8 cellular contexts compared by ENCODE assay signal in the genomic region with DNA sequence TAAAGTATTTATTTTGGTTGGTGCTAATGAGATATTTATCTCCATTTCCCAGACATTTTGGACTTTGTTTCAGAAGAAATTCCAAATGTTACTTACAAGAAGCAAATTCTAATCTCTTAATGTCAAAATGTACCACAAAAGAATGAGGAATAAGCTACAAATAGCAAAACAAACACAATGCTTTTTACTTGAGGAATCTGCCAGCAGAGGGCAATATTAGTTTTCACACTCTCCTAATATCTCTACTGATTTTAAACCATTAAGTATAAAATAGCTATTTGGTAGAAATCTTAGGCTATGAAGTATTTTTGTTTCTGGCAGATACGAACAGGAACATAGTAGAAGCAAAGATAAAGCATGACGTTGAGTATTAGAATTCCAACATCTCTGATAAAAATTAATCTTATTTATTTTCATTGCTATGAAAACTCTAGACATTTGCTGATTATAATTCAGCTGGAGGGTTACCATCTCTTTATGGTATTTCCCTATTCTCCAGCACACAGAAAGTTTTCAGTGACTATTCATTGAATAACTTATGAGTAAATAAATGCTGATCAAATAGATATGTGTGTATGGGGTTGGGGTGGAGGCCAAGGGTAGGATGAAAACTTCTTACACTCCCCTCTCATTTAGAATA. TPM values are rescaled to one million over a fixed set of nuclear protein-coding genes. Genes with fewer than 3 reads are reported as not detected.
DNase-seq lines count a peak whose midpoint lies in the region; ATAC-seq and TF ChIP-seq lines count a peak whose summit lies in the region.

No MANE protein-coding gene starts in this region.

- H3K36me3 ChIP-seq in GM23338 (ENCODE audit: insufficient read depth) (no peaks in the 10 kb centered on the region), cardiac muscle cell (no peaks in the 10 kb centered on the region), tibial artery (no peaks in the 10 kb centered on the region)

- ATAC-seq in GM23338 (no peak), SK-N-SH treated with all-trans-retinoic acid at 6 μM for 48 hours (peak; percentile 74), HG02938 (IDR thresholded peaks at IDR 0.05; ENCODE audit: unreplicated experiment) (no peak), GM21528 (IDR thresholded peaks at IDR 0.05; ENCODE audit: low FRiP score, unreplicated experiment) (no peak)

- H3K36me3 Mint-ChIP-seq in GM23338 (ENCODE audit: low read depth) = no peaks in the 10 kb centered on the region

- H3K4me3 Mint-ChIP-seq in GM23338 = no peak overlapping the region

- DNase-seq in GM23338 (ENCODE audit: low spot score) (peak; percentile 65), cardiac muscle cell (ENCODE audit: low read depth in 1 of 2, low spot score in 1 of 2) (peak; percentile 46 to 86), tibial artery (no peak), HuH-7 (ENCODE audit: low spot score) (no peak)

- no peaks in the 10 kb centered on the region for H3K9me3 Mint-ChIP-seq in GM23338

- no peaks in the 10 kb centered on the region for H3K27me3 Mint-ChIP-seq in GM23338 (ENCODE audit: insufficient read depth, low read depth, poor library complexity)

- no peaks in the 10 kb centered on the region for H3K4me1 Mint-ChIP-seq in GM23338

- TF ChIP-seq CTCF in 22Rv1 (IDR thresholded peaks at IDR 0.05) (peak; percentile 88), GM23338 (conservative IDR thresholded peaks at IDR 0.05; ENCODE audit: low read depth in 2 of 2) (peak in 1 of 2 experiments; percentile 75; a peak in 3 of 4 replicates), cardiac muscle cell (IDR thresholded peaks at IDR 0.05; ENCODE audit: low read depth, low read length) (peak; percentile 62), tibial artery (IDR thresholded peaks at IDR 0.05) (peak; percentile 34 to 49)

- H3K9me3 ChIP-seq in cardiac muscle cell (ENCODE audit: low read depth) (no peaks in the 10 kb centered on the region), tibial artery (no peaks in the 10 kb centered on the region)

- H3F3A ChIP-seq in GM23338 (replicated peaks; ENCODE audit: low read depth) = no peaks in the 10 kb centered on the region

- H3K27ac Mint-ChIP-seq in GM23338 = no peak overlapping the region

- no peaks in the 10 kb centered on the region for H3K27me3 ChIP-seq in GM23338 (ENCODE audit: insufficient read depth)
- no peaks in the 10 kb centered on the region for H3K27me3 ChIP-seq in cardiac muscle cell
- H3K27me3 ChIP-seq in tibial artery = no peaks in the 10 kb centered on the region

- no peaks in the 10 kb centered on the region for H3K4me1 ChIP-seq in GM23338 (ENCODE audit: insufficient read depth)
- H3K4me1 ChIP-seq in cardiac muscle cell (ENCODE audit: low read depth) = no peaks in the 10 kb centered on the region
- H3K4me1 ChIP-seq in tibial artery = peaks cover 0 to 3% (median under 1%) of the 10 kb centered on the region in 4 donors

- H2AFZ ChIP-seq in GM23338 = no peak overlapping the region

- no peaks in the 10 kb centered on the region for H3K9me2 ChIP-seq in GM23338 (ENCODE audit: insufficient read depth)

- H3K4me2 ChIP-seq in GM23338 = no peak overlapping the region

- no peak overlapping the region for H3K4me3 ChIP-seq in GM23338
- no peak overlapping the region for H3K4me3 ChIP-seq in cardiac muscle cell
- no peak overlapping the region for H3K4me3 ChIP-seq in tibial artery

- intact Hi-C loops in tibial artery (cut with DNase I; ENCODE audit: low total_unique reads) = loop anchor here (10.0 kb wide), 1 partner anchor 494 kb away; no protein-coding TSS in a partner anchor

- H3K27ac ChIP-seq in 22Rv1 (no peak overlapping the region), GM23338 (ENCODE audit: low read depth) (no peak overlapping the region), cardiac muscle cell (no peak overlapping the region), tibial artery (peak overlapping the region in 1 of 2 donors; percentile 19)

- no peaks in the 10 kb centered on the region for H4K20me1 ChIP-seq in GM23338 (replicated peaks; ENCODE audit: insufficient read depth)

- H3K79me2 ChIP-seq in GM23338 (replicated peaks; ENCODE audit: insufficient read depth) = no peaks in the 10 kb centered on the region

TF ChIP-seq in GM23338, 12 proteins besides CTCF, POLR2A, EP300 and RAD21 (continues in another document):
- TF ChIP-seq STAT1 (IDR thresholded peaks at IDR 0.05; ENCODE audit: unreplicated experiment) (no peak), NANOG (IDR thresholded peaks at IDR 0.05; ENCODE audit: borderline replicate concordance) (no peak)

TF ChIP-seq in SK-N-SH treated with all-trans-retinoic acid at 6 μM for 48 hours, 23 proteins besides CTCF, POLR2A, EP300 and RAD21 (continues in another document):
- TF ChIP-seq, protein P1, sequence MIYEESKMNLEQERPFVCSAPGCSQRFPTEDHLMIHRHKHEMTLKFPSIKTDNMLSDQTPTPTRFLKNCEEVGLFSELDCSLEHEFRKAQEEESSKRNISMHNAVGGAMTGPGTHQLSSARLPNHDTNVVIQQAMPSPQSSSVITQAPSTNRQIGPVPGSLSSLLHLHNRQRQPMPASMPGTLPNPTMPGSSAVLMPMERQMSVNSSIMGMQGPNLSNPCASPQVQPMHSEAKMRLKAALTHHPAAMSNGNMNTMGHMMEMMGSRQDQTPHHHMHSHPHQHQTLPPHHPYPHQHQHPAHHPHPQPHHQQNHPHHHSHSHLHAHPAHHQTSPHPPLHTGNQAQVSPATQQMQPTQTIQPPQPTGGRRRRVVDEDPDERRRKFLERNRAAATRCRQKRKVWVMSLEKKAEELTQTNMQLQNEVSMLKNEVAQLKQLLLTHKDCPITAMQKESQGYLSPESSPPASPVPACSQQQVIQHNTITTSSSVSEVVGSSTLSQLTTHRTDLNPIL (CRISPR knock-in tag; IDR thresholded peaks at IDR 0.05; ENCODE audit: low read depth) = no peak
- TF ChIP-seq PPARA (CRISPR knock-in tag; IDR thresholded peaks at IDR 0.05; ENCODE audit: borderline replicate concordance) (no peak), ZNF8 (CRISPR knock-in tag; IDR thresholded peaks at IDR 0.05) (no peak), GLIS3 (CRISPR knock-in tag; IDR thresholded peaks at IDR 0.05) (no peak), OSR1 (CRISPR knock-in tag; IDR thresholded peaks at IDR 0.05) (no peak), TOX (CRISPR knock-in tag; IDR thresholded peaks at IDR 0.05; ENCODE audit: borderline replicate concordance) (no peak), ISL1 (CRISPR knock-in tag; IDR thresholded peaks at IDR 0.05) (no peak), BACH2 (CRISPR knock-in tag; IDR thresholded peaks at IDR 0.05; ENCODE audit: borderline replicate concordance) (no peak), RARB (CRISPR knock-in tag; IDR thresholded peaks at IDR 0.05) (no peak), ZNF565 (CRISPR knock-in tag; conservative IDR thresholded peaks at IDR 0.05; ENCODE audit: low read depth) (no peak), ESRRG (CRISPR knock-in tag; IDR thresholded peaks at IDR 0.05) (no peak)
- TF ChIP-seq, protein P2, sequence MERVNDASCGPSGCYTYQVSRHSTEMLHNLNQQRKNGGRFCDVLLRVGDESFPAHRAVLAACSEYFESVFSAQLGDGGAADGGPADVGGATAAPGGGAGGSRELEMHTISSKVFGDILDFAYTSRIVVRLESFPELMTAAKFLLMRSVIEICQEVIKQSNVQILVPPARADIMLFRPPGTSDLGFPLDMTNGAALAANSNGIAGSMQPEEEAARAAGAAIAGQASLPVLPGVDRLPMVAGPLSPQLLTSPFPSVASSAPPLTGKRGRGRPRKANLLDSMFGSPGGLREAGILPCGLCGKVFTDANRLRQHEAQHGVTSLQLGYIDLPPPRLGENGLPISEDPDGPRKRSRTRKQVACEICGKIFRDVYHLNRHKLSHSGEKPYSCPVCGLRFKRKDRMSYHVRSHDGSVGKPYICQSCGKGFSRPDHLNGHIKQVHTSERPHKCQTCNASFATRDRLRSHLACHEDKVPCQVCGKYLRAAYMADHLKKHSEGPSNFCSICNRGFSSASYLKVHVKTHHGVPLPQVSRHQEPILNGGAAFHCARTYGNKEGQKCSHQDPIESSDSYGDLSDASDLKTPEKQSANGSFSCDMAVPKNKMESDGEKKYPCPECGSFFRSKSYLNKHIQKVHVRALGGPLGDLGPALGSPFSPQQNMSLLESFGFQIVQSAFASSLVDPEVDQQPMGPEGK (CRISPR knock-in tag; IDR thresholded peaks at IDR 0.05; ENCODE audit: borderline replicate concordance) = no peak
- TF ChIP-seq, protein P3, sequence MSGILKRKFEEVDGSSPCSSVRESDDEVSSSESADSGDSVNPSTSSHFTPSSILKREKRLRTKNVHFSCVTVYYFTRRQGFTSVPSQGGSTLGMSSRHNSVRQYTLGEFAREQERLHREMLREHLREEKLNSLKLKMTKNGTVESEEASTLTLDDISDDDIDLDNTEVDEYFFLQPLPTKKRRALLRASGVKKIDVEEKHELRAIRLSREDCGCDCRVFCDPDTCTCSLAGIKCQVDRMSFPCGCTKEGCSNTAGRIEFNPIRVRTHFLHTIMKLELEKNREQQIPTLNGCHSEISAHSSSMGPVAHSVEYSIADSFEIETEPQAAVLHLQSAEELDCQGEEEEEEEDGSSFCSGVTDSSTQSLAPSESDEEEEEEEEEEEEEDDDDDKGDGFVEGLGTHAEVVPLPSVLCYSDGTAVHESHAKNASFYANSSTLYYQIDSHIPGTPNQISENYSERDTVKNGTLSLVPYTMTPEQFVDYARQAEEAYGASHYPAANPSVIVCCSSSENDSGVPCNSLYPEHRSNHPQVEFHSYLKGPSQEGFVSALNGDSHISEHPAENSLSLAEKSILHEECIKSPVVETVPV (CRISPR knock-in tag; IDR thresholded peaks at IDR 0.05) = no peak

RNA-seq across cellular contexts. Expression of a gene that starts 13.4 kb away (rescaled TPM):
- 8.7 and 17.2 TPM in 2 replicates for total RNA-seq in GM23338 (2014; rRNA removed; shearing (Covaris generic))
- polyA plus RNA-seq in GM23338 (2016; fragmentation: Nextera tagmentation; extraction: Ambion mirVana) = 1.6 and 2.7 TPM in 2 replicates
- total RNA-seq in cardiac muscle cell = 19.2 and 28.5 TPM in 2 replicates
- 4.9 and 12.5 TPM in 2 replicates for polyA plus RNA-seq in cardiac muscle cell

Comparison
In these comparisons a context has a peak if more than half of its experiments do, and no peak if none do; other contexts are left out.
1. DNase-seq: peak in GM23338 (single experiment) and cardiac muscle cell (2 of 2); none in tibial artery (0 of 2) and HuH-7 (single experiment).